Comparison of ENCODE assay signal across 13 cellular contexts in the genomic region with DNA sequence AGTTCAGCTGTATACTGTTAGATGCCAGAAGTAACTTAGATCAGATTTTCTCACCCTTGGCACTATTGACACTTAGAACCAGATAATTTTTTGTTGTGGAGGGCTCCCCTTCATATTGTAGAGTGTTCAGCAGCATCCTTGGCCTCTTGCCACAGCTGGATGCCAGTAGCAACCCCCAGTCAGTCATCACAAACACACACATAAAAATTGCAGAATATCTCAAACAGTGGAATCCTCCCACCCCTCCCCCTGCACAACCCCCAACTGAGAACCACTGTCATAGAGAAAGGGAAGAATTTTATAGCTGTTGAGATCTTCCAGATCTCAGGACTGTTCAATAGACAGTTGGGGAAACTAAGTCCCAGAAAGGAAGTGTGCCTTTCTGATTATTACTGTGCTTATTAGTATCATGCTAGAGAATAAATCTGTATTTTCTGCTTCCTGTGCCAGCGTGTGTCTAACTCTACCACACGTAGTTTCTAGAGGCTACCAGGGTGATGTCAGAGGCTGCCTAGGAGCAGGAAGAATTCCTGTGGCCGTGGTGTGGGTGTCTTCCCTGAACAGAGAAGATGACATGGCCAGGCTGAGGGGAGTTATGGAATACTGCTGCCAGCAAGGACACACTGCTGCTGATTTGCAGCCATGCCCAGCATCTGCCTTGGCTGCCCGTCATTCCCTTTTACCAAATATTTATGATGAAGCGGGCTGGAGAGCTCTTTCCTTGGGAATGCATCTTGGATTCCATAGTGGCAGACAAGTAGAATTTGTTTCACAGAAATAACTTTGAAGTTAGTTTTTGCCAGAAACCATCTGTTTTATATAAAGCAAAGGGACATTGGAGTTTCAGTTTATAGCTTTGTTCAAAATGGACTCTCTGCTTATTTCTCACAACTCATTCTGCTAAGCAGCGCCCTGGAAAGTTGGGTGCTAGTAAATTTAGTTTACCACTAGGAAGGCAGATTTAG.
DNase-seq lines count a peak whose midpoint lies in the region; ATAC-seq and TF ChIP-seq lines count a peak whose summit lies in the region.
"Had no signal": no experiment of that assay in that cellular context is flagged by ENCODE, and none has a peak within 500 bp of the region (broad histone marks: within the 10 kb centered on the region; RNA-seq: fewer than 3 reads in every experiment).

No MANE protein-coding gene starts in this region.

- H4K20me1 ChIP-seq in smooth muscle cell (ENCODE audit: low read depth): no peaks in the 10 kb centered on the region

- H3K9me3 ChIP-seq in smooth muscle cell (replicated peaks; ENCODE audit: low read depth) (no peaks in the 10 kb centered on the region), upper lobe of left lung (no peaks in the 10 kb centered on the region)

- H3K36me3 ChIP-seq in smooth muscle cell (ENCODE audit: low read depth) (no peaks in the 10 kb centered on the region), upper lobe of left lung (no peaks in the 10 kb centered on the region)

- H3K4me1 ChIP-seq in smooth muscle cell (ENCODE audit: low read depth) (peaks cover 51% of the 10 kb centered on the region), upper lobe of left lung (no peaks in the 10 kb centered on the region)

- H3F3A ChIP-seq in smooth muscle cell (ENCODE audit: low read depth): peaks cover 27% of the 10 kb centered on the region

- H3K79me2 ChIP-seq in smooth muscle cell (ENCODE audit: low read depth): no peaks in the 10 kb centered on the region

- peak overlapping the region; percentile 98 for H3K27ac ChIP-seq in smooth muscle cell (ENCODE audit: low read depth)
- H3K27ac ChIP-seq in upper lobe of left lung: no peak overlapping the region

- H2AFZ ChIP-seq in smooth muscle cell (ENCODE audit: low read depth): no peak overlapping the region

- H3K4me2 ChIP-seq in smooth muscle cell: peak overlapping the region; percentile 72

- no peak for TF ChIP-seq EP300 in upper lobe of left lung (IDR thresholded peaks at IDR 0.05)

- peak; percentile 83 for DNase-seq in GM04504 (ENCODE audit: low read depth)
- DNase-seq in SW480 (ENCODE audit: low spot score): peak; percentile 20
- peak; percentile 84 to 90 for DNase-seq in foreskin fibroblast
- DNase-seq in smooth muscle cell (lab: John Stamatoyannopoulos, UW; ENCODE audit: unreplicated experiment): peak; percentile 26
- no peak for DNase-seq in sciatic nerve (ENCODE audit: low spot score)
- DNase-seq in upper lobe of left lung: no peak
- DNase-seq in activated naive CD4-positive, alpha-beta T cell treated with Interleukin-2 at 50 U/mL for 16 hours: no peak
- DNase-seq: activated CD4-positive, alpha-beta T cell treated with anti-CD3 and anti-CD28 coated beads for 4 hours; activated effector memory CD4-positive, alpha-beta T cell treated with Interleukin-2 at 50 U/mL for 16 hours; DMS153; NCI-H1436 had no signal

- H3K27me3 ChIP-seq in smooth muscle cell (ENCODE audit: low read depth): no peaks in the 10 kb centered on the region
- no peaks in the 10 kb centered on the region for H3K27me3 ChIP-seq in upper lobe of left lung

- ATAC-seq in sciatic nerve (no peak), upper lobe of left lung (ENCODE audit: low FRiP score in 2 of 2) (no peak), HG02973 (IDR thresholded peaks at IDR 0.05; ENCODE audit: unreplicated experiment) (no peak)

- TF ChIP-seq CTCF in foreskin fibroblast (IDR thresholded peaks at IDR 0.05; ENCODE audit: low read depth, low read length) (no peak), smooth muscle cell (IDR thresholded peaks at IDR 0.05; ENCODE audit: borderline replicate concordance, insufficient read depth, poor library complexity, severe bottlenecking) (no peak), upper lobe of left lung (IDR thresholded peaks at IDR 0.05) (no peak)

- intact Hi-C loops in sciatic nerve (cut with DNase I): no loop called here

- H3K4me3 ChIP-seq in foreskin fibroblast (ENCODE audit: low read depth in 1 of 2, low read length in 2 of 2) (peak overlapping the region in 1 of 2 donors; percentile 13), smooth muscle cell (no peak overlapping the region), upper lobe of left lung (no peak overlapping the region)
- H3K4me3 ChIP-seq: skin epidermis had no signal

- H3K9ac ChIP-seq in smooth muscle cell (ENCODE audit: low read depth): peak overlapping the region; percentile 92

- WGBS in smooth muscle cell (ENCODE audit: low lambda C conversion rate): 24% methylated on average over 6 of the region's 6 CpGs
- WGBS in upper lobe of left lung, 2 donors: 73 to 86% methylated on average over 5 to 6 of the region's 6 CpGs

- TF ChIP-seq POLR2A in upper lobe of left lung (IDR thresholded peaks at IDR 0.05): no peak

Comparison
In these comparisons a context has a peak if more than half of its experiments do, and no peak if none do; other contexts are left out.
1. DNase-seq: peak in GM04504 (single experiment), SW480 (single experiment), foreskin fibroblast (2 of 2) and smooth muscle cell (single experiment); none in sciatic nerve (single experiment), upper lobe of left lung (0 of 2) and activated naive CD4-positive, alpha-beta T cell treated with Interleukin-2 at 50 U/mL for 16 hours (single experiment).